In the genomic region with DNA sequence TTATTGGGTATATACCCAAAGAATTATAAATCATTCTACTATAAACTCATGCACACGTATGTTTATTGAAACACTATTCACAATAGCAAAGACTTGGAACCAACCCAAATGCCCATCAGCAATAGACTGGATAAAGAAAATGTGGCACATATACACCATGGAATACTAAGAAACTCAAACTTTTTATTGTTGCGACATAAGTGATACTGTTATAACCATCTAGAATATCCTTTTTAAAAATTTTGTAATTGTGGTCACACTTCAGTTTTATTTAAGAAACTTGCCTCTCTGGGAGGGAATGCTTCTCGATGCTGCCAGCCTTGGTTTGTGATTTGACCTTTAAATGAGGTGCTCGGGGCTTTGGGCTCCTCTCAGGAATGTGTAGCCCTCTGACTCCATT, we compare ENCODE assay signal across 25 cellular contexts.
"Had no signal": no experiment of that assay in that cellular context is flagged by ENCODE, and none has a peak within 500 bp of the region (broad histone marks: within the 10 kb centered on the region; RNA-seq: fewer than 3 reads in every experiment).

No MANE protein-coding gene starts in this region.

- H3K27me3 Mint-ChIP-seq: natural killer cell treated with Interleukin-12 subunit alpha and Interleukin-12 subunit beta and Interleukin-15 and Interleukin-18, amount 100 ng/mL, for 72 hours; stimulated activated naive B cell treated with anti-CD40 and anti-IgM and Interleukin-4, amounts not matched to agents 10 μg/mL and 1 μg/mL and 100 μg/mL, for 72 hours; stimulated activated naive CD8-positive, alpha-beta T cell treated with anti-CD3 and anti-CD28 coated beads, Interleukin-15, amount 100 ng/mL, for 72 hours had no signal

- ATAC-seq: gastroesophageal sphincter; left lobe of liver; natural killer cell treated with Interleukin-12 subunit alpha and Interleukin-12 subunit beta and Interleukin-15 and Interleukin-18, amount 100 ng/mL, for 72 hours; psoas muscle; sciatic nerve; stimulated activated naive CD8-positive, alpha-beta T cell treated with anti-CD3 and anti-CD28 coated beads, Interleukin-15, amount 100 ng/mL, for 72 hours had no signal

- DNase-seq: cortex of kidney; effector memory CD4-positive, alpha-beta T cell; foreskin fibroblast; glutamatergic neuron; islet precursor cell; occipital lobe; psoas muscle; retina; spleen; stimulated activated CD4-positive, alpha-beta T cell treated with anti-CD3 and anti-CD28 coated beads, Interleukin-15, amount 100 ng/mL, for 24 hours; stimulated activated CD4-positive, alpha-beta T cell treated with anti-CD3 and anti-CD28 coated beads, Interleukin-1b, Interleukin-23, amount 100 ng/mL, for 48 hours; stimulated activated CD4-positive, alpha-beta T cell treated with anti-CD3 and anti-CD28 coated beads, Interleukin-4, amount 100 ng/mL, for 24 hours; stimulated activated naive B cell treated with anti-CD40 and anti-IgM and Interleukin-4, amounts not matched to agents 10 μg/mL and 1 μg/mL and 100 μg/mL, for 72 hours; stimulated activated naive CD8-positive, alpha-beta T cell treated with anti-CD3 and anti-CD28 coated beads, Interleukin-15, amount 100 ng/mL, for 72 hours; trophoblast cell had no signal

- H3K9me3 ChIP-seq: esophagus muscularis mucosa, gastroesophageal sphincter, psoas muscle, spleen, thoracic aorta had no signal

- H3K27ac Mint-ChIP-seq: mesothelial cell of epicardium had no signal

- H3K9ac ChIP-seq: parathyroid adenoma had no signal

- H3K27ac ChIP-seq: epithelial cell of prostate, esophagus muscularis mucosa, parathyroid adenoma, psoas muscle, spleen, thoracic aorta had no signal

- H3K4me3 Mint-ChIP-seq: mesothelial cell of epicardium; natural killer cell treated with Interleukin-12 subunit alpha and Interleukin-12 subunit beta and Interleukin-15 and Interleukin-18, amount 100 ng/mL, for 72 hours; stimulated activated naive B cell treated with anti-CD40 and anti-IgM and Interleukin-4, amounts not matched to agents 10 μg/mL and 1 μg/mL and 100 μg/mL, for 72 hours; stimulated activated naive CD8-positive, alpha-beta T cell treated with anti-CD3 and anti-CD28 coated beads, Interleukin-15, amount 100 ng/mL, for 72 hours had no signal

- H3K4me1 ChIP-seq: parathyroid adenoma, psoas muscle, spleen had no signal

- H3K79me2 ChIP-seq: parathyroid adenoma had no signal

- H2AFZ ChIP-seq: parathyroid adenoma had no signal

- H3K27me3 ChIP-seq: esophagus muscularis mucosa, gastroesophageal sphincter, spleen had no signal

- FAIRE-seq: endometrium had no signal

- H3K4me3 ChIP-seq: esophagus muscularis mucosa, gastroesophageal sphincter, psoas muscle, spleen, thoracic aorta had no signal

- H3K9me3 Mint-ChIP-seq: mesothelial cell of epicardium; natural killer cell treated with Interleukin-12 subunit alpha and Interleukin-12 subunit beta and Interleukin-15 and Interleukin-18, amount 100 ng/mL, for 72 hours; stimulated activated naive CD8-positive, alpha-beta T cell treated with anti-CD3 and anti-CD28 coated beads, Interleukin-15, amount 100 ng/mL, for 72 hours had no signal
